ENCODE assay signal across 8 cellular contexts in the genomic region with DNA sequence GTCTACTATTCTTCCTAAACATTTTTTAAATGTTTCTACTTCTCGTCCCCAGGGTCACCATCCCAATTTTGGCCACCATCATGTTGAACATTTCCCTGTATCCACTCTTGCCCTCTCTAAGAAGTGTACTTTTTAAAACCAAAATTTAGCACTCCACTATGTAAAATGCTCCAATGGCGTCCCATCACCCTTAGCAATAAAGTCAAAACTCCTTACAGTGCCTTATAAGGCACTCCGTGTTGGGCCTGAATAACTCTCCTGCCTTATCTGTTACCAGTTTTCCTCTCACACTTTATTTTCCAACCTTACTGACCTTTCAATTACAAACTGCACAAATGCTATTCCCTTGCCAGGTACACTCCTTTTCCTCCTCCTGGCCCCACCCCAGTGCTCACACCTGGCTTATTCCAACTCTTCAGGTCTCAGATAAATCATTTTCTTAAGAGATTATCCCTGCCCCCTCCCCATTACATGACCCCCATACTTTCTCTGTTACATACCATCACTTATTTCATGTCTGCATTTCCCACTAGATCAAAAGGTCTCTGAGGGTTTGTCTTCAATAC. TPM values are rescaled to one million over a fixed set of nuclear protein-coding genes. Genes with fewer than 3 reads are reported as not detected.
DNase-seq lines count a peak whose midpoint lies in the region; ATAC-seq and TF ChIP-seq lines count a peak whose summit lies in the region.

No MANE protein-coding gene starts in this region.

- TF ChIP-seq POLR2A in esophagus muscularis mucosa (IDR thresholded peaks at IDR 0.05; ENCODE audit: low read depth) (no peak), sigmoid colon (IDR thresholded peaks at IDR 0.05) (no peak)

- intact Hi-C loops in esophagus muscularis mucosa (cut with DNase I) (loop anchor here (2.0 kb wide), 1 partner anchor 152 kb away; no protein-coding TSS in a partner anchor), sigmoid colon (cut with DNase I) (loop anchor here (5.0 kb wide), 1 partner anchor 582 kb away; the partner anchor contains the start of genes DOCK4 and ZNF277)

- H3K36me3 ChIP-seq in esophagus muscularis mucosa: peaks cover 0 to 8% (median 3%) of the 10 kb centered on the region in 4 donors
- peaks cover 0 to 8% (median 0%) of the 10 kb centered on the region in 4 donors for H3K36me3 ChIP-seq in sigmoid colon

- H3K4me3 ChIP-seq in GM12865 (ENCODE audit: low read depth, low read length) (peak overlapping the region; percentile 86), esophagus muscularis mucosa (peak overlapping the region; percentile 67 to 82 (median 78)), sigmoid colon (peak overlapping the region in 3 of 4 donors; percentile 67 to 78 (median 77))

- H3K4me1 ChIP-seq in esophagus muscularis mucosa: peaks cover 11 to 23% (median 21%) of the 10 kb centered on the region in 4 donors
- H3K4me1 ChIP-seq in sigmoid colon: peaks cover 0 to 14% (median 12%) of the 10 kb centered on the region in 4 donors

- H3K27me3 ChIP-seq in esophagus muscularis mucosa (no peaks in the 10 kb centered on the region), sigmoid colon (no peaks in the 10 kb centered on the region)

- H3K27ac ChIP-seq in esophagus muscularis mucosa (replicated peaks in 1 of 4): no peak overlapping the region
- no peak overlapping the region for H3K27ac ChIP-seq in sigmoid colon

- DNase-seq in GM12865 (ENCODE audit: low read depth) (no peak), RKO (ENCODE audit: low spot score) (peak; percentile 20), esophagus muscularis mucosa (ENCODE audit: extremely low spot score) (no peak), sigmoid colon (no peak), NCI-H2107 treated with DMSO at 0.1 percent for 48 hours (lab: John Stamatoyannopoulos, UW; ENCODE audit: unreplicated experiment) (no peak), kidney glomerular epithelial cell (lab: John Stamatoyannopoulos, UW) (no peak)

- WGBS in esophagus muscularis mucosa: 87% methylated on average over 3 of the region's 3 CpGs
- WGBS in sigmoid colon, 2 donors: 22 to 70% methylated on average over 3 of the region's 3 CpGs

- TF ChIP-seq EP300 in esophagus muscularis mucosa (IDR thresholded peaks at IDR 0.05) (no peak), sigmoid colon (IDR thresholded peaks at IDR 0.05) (no peak)

- no peak for TF ChIP-seq CTCF in GM12865 (IDR thresholded peaks at IDR 0.05; ENCODE audit: insufficient read depth, low read depth, low read length, missing control alignments)
- TF ChIP-seq CTCF in esophagus muscularis mucosa (IDR thresholded peaks at IDR 0.05): no peak
- no peak for TF ChIP-seq CTCF in sigmoid colon (IDR thresholded peaks at IDR 0.05)

- no peaks in the 10 kb centered on the region for H3K9me3 ChIP-seq in esophagus muscularis mucosa
- H3K9me3 ChIP-seq in sigmoid colon: no peaks in the 10 kb centered on the region

- ATAC-seq in GM21825 (IDR thresholded peaks at IDR 0.05; ENCODE audit: unreplicated experiment) (no peak), GM18519 (IDR thresholded peaks at IDR 0.05; ENCODE audit: low FRiP score, unreplicated experiment) (no peak)

RNA-seq across cellular contexts. Expression of gene TMEM168, which starts 1.3 kb away (rescaled TPM):
- total RNA-seq in esophagus muscularis mucosa (10 to 100 TPM; 13.7 to 22.8 (median 16.4) TPM), sigmoid colon (10 to 100 TPM; 14.3 to 24.3 (median 16.4) TPM)
- 10 to 100 TPM in 1 of 3 donors, 1 to 10 TPM in 2; 1.2 to 11.9 (median 2.8) TPM for polyA plus RNA-seq in sigmoid colon
